36 cellular contexts compared by ENCODE assay signal in genomic region chr14:43161477-43161876, GRCh38.
DNase-seq lines count a peak whose midpoint lies in the region; ATAC-seq and TF ChIP-seq lines count a peak whose summit lies in the region.
"Had no signal": no experiment of that assay in that cellular context is flagged by ENCODE, and none has a peak within 500 bp of the region (broad histone marks: within the 10 kb centered on the region; RNA-seq: fewer than 3 reads in every experiment).

No MANE protein-coding gene starts in this region.

- no peaks in the 10 kb centered on the region for H3F3A ChIP-seq in SK-N-SH (replicated peaks; ENCODE audit: insufficient read depth)

- no peak for TF ChIP-seq EP300 in SK-N-SH (IDR thresholded peaks at IDR 0.05; ENCODE audit: borderline replicate concordance in 1 of 2, low read depth in 1 of 2, low read length in 1 of 2)

- no peaks in the 10 kb centered on the region for H3K4me1 Mint-ChIP-seq in stimulated activated naive CD8-positive, alpha-beta T cell treated with anti-CD3 and anti-CD28 coated beads, Interleukin-15, amount 100 ng/mL, for 72 hours
- H3K4me1 Mint-ChIP-seq: activated naive CD8-positive, alpha-beta T cell treated with anti-CD3 and anti-CD28 coated beads, Interleukin-2, amount 50 U/mL, for 24 hours; B cell; CD8-positive, alpha-beta memory T cell; nephron had no signal

- H3K9me3 ChIP-seq in Karpas-422 (ENCODE audit: low read length): no peaks in the 10 kb centered on the region
- H3K9me3 ChIP-seq in SK-N-SH: no peaks in the 10 kb centered on the region
- H3K9me3 ChIP-seq: colonic mucosa, MG63, psoas muscle, transverse colon had no signal

- CTCF ChIA-PET in SK-N-SH (lab: Yijun Ruan, JAX): no interaction called here

- DNase-seq in Karpas-422: no peak
- no peak for DNase-seq in stimulated activated naive CD8-positive, alpha-beta T cell treated with anti-CD3 and anti-CD28 coated beads, Interleukin-15, amount 100 ng/mL, for 72 hours
- no peak for DNase-seq in SK-N-SH
- no peak for DNase-seq in HK-2 (ENCODE audit: unreplicated experiment)
- DNase-seq: ACHN; activated CD4-positive, alpha-beta T cell treated with anti-CD3 and anti-CD28 coated beads, Interleukin-2, amount 50 U/mL, for 4 hours; activated naive CD4-positive, alpha-beta T cell; activated naive CD8-positive, alpha-beta T cell treated with anti-CD3 and anti-CD28 coated beads, Interleukin-2, amount 50 U/mL, for 24 hours; activated T-cell treated with anti-CD3 and anti-CD28 coated beads, Interleukin-2, amount 50 U/mL, for 72 hours; CD8-positive, alpha-beta memory T cell; colonic mucosa; effector CD4-positive, alpha-beta T cell; GM23248; KG1; MG63; NCI-H1417 treated with DMSO at 0.1 percent for 48 hours; NCI-H2081; NCI-H2227 treated with DMSO at 0.1 percent for 48 hours; NCI-H526; NK-92 treated with Interleukin-12 subunit alpha and Interleukin-12 subunit beta, amount 100 ng/mL, for 24 hours; PC-9; psoas muscle; stimulated activated CD4-positive, alpha-beta T cell treated with anti-CD3 and anti-CD28 coated beads, Interleukin-4, amount 100 ng/mL, for 24 hours; T-helper 2 cell; transverse colon had no signal

- no peaks in the 10 kb centered on the region for H3K36me3 ChIP-seq in Karpas-422 (ENCODE audit: insufficient read depth, low read length)
- H3K36me3 ChIP-seq in SK-N-SH (replicated peaks in 1 of 2; ENCODE audit: control insufficient read depth in 1 of 2, insufficient read depth in 2 of 2, low read length in 1 of 2): no peaks in the 10 kb centered on the region
- H3K36me3 ChIP-seq: cardiac muscle cell, colonic mucosa, MG63, transverse colon had no signal

- H2AFZ ChIP-seq in Karpas-422 (ENCODE audit: low read length) (peak overlapping the region; percentile 73), SK-N-SH (ENCODE audit: low read depth) (no peak overlapping the region)
- H2AFZ ChIP-seq: GM23248, hepatocyte, PC-9 had no signal

- no peak overlapping the region for H3K27ac Mint-ChIP-seq in stimulated activated naive CD8-positive, alpha-beta T cell treated with anti-CD3 and anti-CD28 coated beads, Interleukin-15, amount 100 ng/mL, for 72 hours
- H3K27ac Mint-ChIP-seq: activated naive CD8-positive, alpha-beta T cell treated with anti-CD3 and anti-CD28 coated beads, Interleukin-2, amount 50 U/mL, for 24 hours; activated T-cell treated with anti-CD3 and anti-CD28 coated beads, Interleukin-2, amount 50 U/mL, for 72 hours; B cell; CD8-positive, alpha-beta memory T cell; nephron had no signal

- 0% methylated on average over 3 of the region's 3 CpGs for WGBS in SK-N-SH (ENCODE audit: low lambda C conversion rate)

- H3K27me3 ChIP-seq in Karpas-422 (ENCODE audit: low read length): no peaks in the 10 kb centered on the region
- no peaks in the 10 kb centered on the region for H3K27me3 ChIP-seq in SK-N-SH (ENCODE audit: insufficient read depth)
- H3K27me3 ChIP-seq: cardiac muscle cell, colonic mucosa, hepatocyte, MG63, transverse colon had no signal

- no peak for TF ChIP-seq CTCF in SK-N-SH (IDR thresholded peaks at IDR 0.05)

- peaks cover 0 to 3% of the 10 kb centered on the region in 2 donors for H3K9me3 Mint-ChIP-seq in stimulated activated naive CD8-positive, alpha-beta T cell treated with anti-CD3 and anti-CD28 coated beads, Interleukin-15, amount 100 ng/mL, for 72 hours
- H3K9me3 Mint-ChIP-seq: nephron had no signal

- no peak overlapping the region for H3K4me3 ChIP-seq in Karpas-422 (ENCODE audit: low read length)
- H3K4me3 ChIP-seq in SK-N-SH (ENCODE audit: low read depth in 2 of 2, low read length in 1 of 2): no peak overlapping the region
- H3K4me3 ChIP-seq: cardiac muscle cell, colonic mucosa, GM23248, hepatocyte, lung, MG63, PC-9, psoas muscle, SK-N-MC, transverse colon had no signal

- H3K9me2 ChIP-seq in Karpas-422 (replicated peaks; ENCODE audit: insufficient read depth, low read length): no peaks in the 10 kb centered on the region
- H3K9me2 ChIP-seq in SK-N-SH: no peaks in the 10 kb centered on the region

- H3K9ac ChIP-seq in Karpas-422 (ENCODE audit: low read length) (no peak overlapping the region), SK-N-SH (no peak overlapping the region)
- H3K9ac ChIP-seq: GM23248 had no signal

- H3K4me3 Mint-ChIP-seq in stimulated activated naive CD8-positive, alpha-beta T cell treated with anti-CD3 and anti-CD28 coated beads, Interleukin-15, amount 100 ng/mL, for 72 hours: no peak overlapping the region
- H3K4me3 Mint-ChIP-seq: activated naive CD8-positive, alpha-beta T cell treated with anti-CD3 and anti-CD28 coated beads, Interleukin-2, amount 50 U/mL, for 24 hours; activated T-cell treated with anti-CD3 and anti-CD28 coated beads, Interleukin-2, amount 50 U/mL, for 72 hours; B cell; CD8-positive, alpha-beta memory T cell; nephron had no signal

- H3K79me2 ChIP-seq in Karpas-422 (ENCODE audit: low read length) (no peaks in the 10 kb centered on the region), SK-N-SH (ENCODE audit: insufficient read depth) (no peaks in the 10 kb centered on the region)
- H3K79me2 ChIP-seq: hepatocyte had no signal

- H3K27ac ChIP-seq in Karpas-422 (ENCODE audit: low read length) (no peak overlapping the region), SK-N-SH (ENCODE audit: low read depth in 2 of 2, low read length in 1 of 2) (no peak overlapping the region)
- H3K27ac ChIP-seq: cardiac muscle cell, colonic mucosa, GM23248, hepatocyte, HL-60, PC-9, psoas muscle, SK-N-MC, transverse colon had no signal

- POLR2A ChIA-PET in SK-N-SH (lab: Yijun Ruan, JAX): no interaction called here

- H3K4me2 ChIP-seq in Karpas-422 (ENCODE audit: low read depth, low read length, poor library complexity, severe bottlenecking): peak overlapping the region; percentile 20
- H3K4me2 ChIP-seq in SK-N-SH: no peak overlapping the region
- H3K4me2 ChIP-seq: hepatocyte, PC-9 had no signal

- ATAC-seq in GM18508 (IDR thresholded peaks at IDR 0.05; ENCODE audit: insufficient read depth, unreplicated experiment) (peak; percentile 61), GM21529 (IDR thresholded peaks at IDR 0.05; ENCODE audit: unreplicated experiment) (peak; percentile 64), HG03066 (IDR thresholded peaks at IDR 0.05; ENCODE audit: low read depth, unreplicated experiment) (peak; percentile 69), GM21825 (IDR thresholded peaks at IDR 0.05; ENCODE audit: unreplicated experiment) (no peak)
- no peak for ATAC-seq in stimulated activated naive CD8-positive, alpha-beta T cell treated with anti-CD3 and anti-CD28 coated beads, Interleukin-15, amount 100 ng/mL, for 72 hours
- ATAC-seq: activated naive CD8-positive, alpha-beta T cell treated with anti-CD3 and anti-CD28 coated beads, Interleukin-2, amount 50 U/mL, for 24 hours; activated T-cell treated with anti-CD3 and anti-CD28 coated beads, Interleukin-2, amount 50 U/mL, for 72 hours; psoas muscle had no signal

- no peaks in the 10 kb centered on the region for H4K20me1 ChIP-seq in Karpas-422 (ENCODE audit: insufficient read depth, low read depth, low read length)
- no peaks in the 10 kb centered on the region for H4K20me1 ChIP-seq in SK-N-SH (ENCODE audit: insufficient read depth)

- H3K4me1 ChIP-seq in Karpas-422 (ENCODE audit: low read length) (peaks cover 6% of the 10 kb centered on the region), SK-N-SH (ENCODE audit: control insufficient read depth in 1 of 2, insufficient read depth in 2 of 2, low read depth in 1 of 2, low read length in 1 of 2) (no peaks in the 10 kb centered on the region)
- H3K4me1 ChIP-seq: colonic mucosa, psoas muscle had no signal

- no peak for TF ChIP-seq RAD21 in SK-N-SH (IDR thresholded peaks at IDR 0.05; ENCODE audit: low read length)

- no peaks in the 10 kb centered on the region for H3K27me3 Mint-ChIP-seq in stimulated activated naive CD8-positive, alpha-beta T cell treated with anti-CD3 and anti-CD28 coated beads, Interleukin-15, amount 100 ng/mL, for 72 hours
- H3K27me3 Mint-ChIP-seq: activated naive CD8-positive, alpha-beta T cell treated with anti-CD3 and anti-CD28 coated beads, Interleukin-2, amount 50 U/mL, for 24 hours; B cell; CD8-positive, alpha-beta memory T cell had no signal

TF ChIP-seq in SK-N-SH, 30 proteins besides CTCF, POLR2A, EP300 and RAD21:
- TF ChIP-seq YY1 (IDR thresholded peaks at IDR 0.05; ENCODE audit: low read depth): no peak
- TF ChIP-seq RCOR1 (IDR thresholded peaks at IDR 0.05; ENCODE audit: low read length): no peak
- no peak for TF ChIP-seq JUND (IDR thresholded peaks at IDR 0.05)
- TF ChIP-seq EZH2phosphoT487 (IDR thresholded peaks at IDR 0.05; ENCODE audit: borderline replicate concordance, low read depth): no peak
- no peak for TF ChIP-seq SIN3A (IDR thresholded peaks at IDR 0.05; ENCODE audit: borderline replicate concordance, low read depth, low read length)
- TF ChIP-seq FOXM1 (IDR thresholded peaks at IDR 0.05; ENCODE audit: low read depth): no peak
- no peak for TF ChIP-seq IRF3 (IDR thresholded peaks at IDR 0.05; ENCODE audit: low read depth, low read length)
- TF ChIP-seq NRF1 (IDR thresholded peaks at IDR 0.05; ENCODE audit: low read depth, low read length): no peak
- no peak for TF ChIP-seq FOSL2 (IDR thresholded peaks at IDR 0.05; ENCODE audit: borderline replicate concordance, low read depth)
- no peak for TF ChIP-seq GABPA (IDR thresholded peaks at IDR 0.05; ENCODE audit: low read depth)

Comparison
In these comparisons a context has a peak if more than half of its experiments do, and no peak if none do; other contexts are left out.
1. ATAC-seq: peak in GM18508 (single experiment), GM21529 (single experiment) and HG03066 (single experiment); none in GM21825 (single experiment) and stimulated activated naive CD8-positive, alpha-beta T cell treated with anti-CD3 and anti-CD28 coated beads, Interleukin-15, amount 100 ng/mL, for 72 hours (single experiment).